Comparison of ENCODE assay signal across 1 cellular context in genomic region chr3:126784254-126784653, GRCh38.
TF ChIP-seq lines count a peak whose summit lies in the region.

No MANE protein-coding gene starts in this region.

TF ChIP-seq in H1, 55 proteins besides CTCF, POLR2A, EP300 and RAD21 (continued from another document):
- TF ChIP-seq RXRA (IDR thresholded peaks at IDR 0.05; ENCODE audit: insufficient read depth, low read depth, low read length): no peak
- TF ChIP-seq TCF12 (IDR thresholded peaks at IDR 0.05; ENCODE audit: low read depth, low read length): no peak
- 0 out of 2 replicates have a peak, but pooled peaks have one; percentile 27 for TF ChIP-seq E2F6 (IDR thresholded peaks at IDR 0.05)
